ENCODE assay signal across 33 cellular contexts in genomic region chr16:14373406-14373805, GRCh38.
"Had no signal": no experiment of that assay in that cellular context is flagged by ENCODE, and none has a peak within 500 bp of the region (broad histone marks: within the 10 kb centered on the region; RNA-seq: fewer than 3 reads in every experiment).

No MANE protein-coding gene starts in this region.

- H3K4me3 ChIP-seq: coronary artery, esophagus muscularis mucosa, gastrocnemius medialis, heart left ventricle had no signal

- ATAC-seq: activated CD4-positive, alpha-beta T cell treated with anti-CD3 and anti-CD28 coated beads for 36 hours; activated CD8-positive, alpha-beta memory T cell treated with anti-CD3 and anti-CD28 coated beads, Interleukin-2, amount 10 ng/mL, durations not matched to agents 7 days and 5 days; activated CD8-positive, alpha-beta T cell treated with anti-CD3 and anti-CD28 coated beads, Interleukin-2, amount 10 ng/mL, durations not matched to agents 7 days and 5 days; effector memory CD8-positive, alpha-beta T cell; foreskin keratinocyte; gastrocnemius medialis; heart left ventricle; T-cell had no signal

- H3K27me3 Mint-ChIP-seq: activated CD4-positive, alpha-beta memory T cell treated with anti-CD3 and anti-CD28 coated beads for 36 hours; activated CD4-positive, alpha-beta T cell treated with anti-CD3 and anti-CD28 coated beads for 36 hours; activated CD4-positive, alpha-beta T cell treated with anti-CD3 and anti-CD28 coated beads, Interleukin-2, amount 10 ng/mL, durations not matched to agents 24 days and 14 days; activated CD8-positive, alpha-beta memory T cell treated with anti-CD3 and anti-CD28 coated beads, Interleukin-2, amount 10 ng/mL, durations not matched to agents 7 days and 5 days; activated naive CD4-positive, alpha-beta T cell treated with anti-CD3 and anti-CD28 coated beads, Interleukin-2, amount 50 U/mL, for 24 hours; activated naive CD8-positive, alpha-beta T cell treated with anti-CD3 and anti-CD28 coated beads for 36 hours; central memory CD8-positive, alpha-beta T cell had no signal

- H3K4me1 Mint-ChIP-seq: activated CD4-positive, alpha-beta T cell treated with anti-CD3 and anti-CD28 coated beads for 36 hours; activated CD4-positive, alpha-beta T cell treated with anti-CD3 and anti-CD28 coated beads, Interleukin-2, amount 10 ng/mL, durations not matched to agents 24 days and 14 days; activated CD8-positive, alpha-beta memory T cell treated with anti-CD3 and anti-CD28 coated beads, Interleukin-2, amount 10 ng/mL, durations not matched to agents 7 days and 5 days; activated naive CD4-positive, alpha-beta T cell treated with anti-CD3 and anti-CD28 coated beads, Interleukin-2, amount 50 U/mL, for 24 hours; activated naive CD8-positive, alpha-beta T cell treated with anti-CD3 and anti-CD28 coated beads for 36 hours; central memory CD8-positive, alpha-beta T cell had no signal

- H3K36me3 ChIP-seq: brain microvascular endothelial cell, esophagus muscularis mucosa, gastrocnemius medialis, heart left ventricle had no signal

- H3K9me3 ChIP-seq: esophagus muscularis mucosa, gastrocnemius medialis, heart left ventricle had no signal

- H3K27ac ChIP-seq: brain microvascular endothelial cell, coronary artery, esophagus muscularis mucosa, foreskin keratinocyte, gastrocnemius medialis, heart left ventricle had no signal

- H3K27ac Mint-ChIP-seq: activated CD4-positive, alpha-beta memory T cell treated with anti-CD3 and anti-CD28 coated beads for 36 hours; activated CD4-positive, alpha-beta T cell treated with anti-CD3 and anti-CD28 coated beads for 36 hours; activated CD4-positive, alpha-beta T cell treated with anti-CD3 and anti-CD28 coated beads, Interleukin-2, amount 10 ng/mL, durations not matched to agents 24 days and 14 days; activated CD8-positive, alpha-beta memory T cell treated with anti-CD3 and anti-CD28 coated beads, Interleukin-2, amount 10 ng/mL, durations not matched to agents 7 days and 5 days; activated CD8-positive, alpha-beta T cell treated with anti-CD3 and anti-CD28 coated beads, Interleukin-2, amount 10 ng/mL, durations not matched to agents 7 days and 5 days; activated naive CD4-positive, alpha-beta T cell treated with anti-CD3 and anti-CD28 coated beads for 36 hours; activated naive CD4-positive, alpha-beta T cell treated with anti-CD3 and anti-CD28 coated beads, Interleukin-2, amount 50 U/mL, for 24 hours; activated naive CD8-positive, alpha-beta T cell treated with anti-CD3 and anti-CD28 coated beads for 36 hours; activated T-helper 1 cell treated with anti-CD3 and anti-CD28 coated beads, Interleukin-12 subunit alpha, Interleukin-12 subunit beta, Interleukin-2, Interleukin-4 antibody, amounts not matched to agents 30 ng/mL and 10 ng/mL and 1 ng/mL, durations not matched to agents 14 hours and 24 hours and 36 hours; activated T-helper 2 cell treated with anti-CD3 and anti-CD28 coated beads, Interferon-gamma antibody, Interleukin-2, Interleukin-4, amounts not matched to agents 10 μg/mL and 5 μg/mL and 100 μg/mL, durations not matched to agents 14 hours and 24 hours and 36 hours; effector memory CD8-positive, alpha-beta T cell; T-cell; T-helper 1 cell treated with Interleukin-12 subunit alpha and Interleukin-12 subunit beta and Interleukin-4 antibody, amounts not matched to agents 30 μg/mL and 1 μg/mL, for 36 hours had no signal

- DNase-seq: activated CD4-positive, alpha-beta memory T cell treated with anti-CD3 and anti-CD28 coated beads for 36 hours; activated CD4-positive, alpha-beta T cell treated with anti-CD3 and anti-CD28 coated beads for 36 hours; activated CD4-positive, alpha-beta T cell treated with anti-CD3 and anti-CD28 coated beads, Interleukin-2, amount 10 ng/mL, durations not matched to agents 24 days and 14 days; activated CD4-positive, CD25-positive, alpha-beta regulatory T cell; activated CD4-positive, CD25-positive, alpha-beta regulatory T cell treated with anti-CD3 and anti-CD28 coated beads, Interleukin-2, amount 50 U/mL, for 72 hours; activated CD8-positive, alpha-beta memory T cell treated with anti-CD3 and anti-CD28 coated beads, Interleukin-2, amount 10 ng/mL, durations not matched to agents 7 days and 5 days; activated CD8-positive, alpha-beta memory T cell treated with anti-CD3 and anti-CD28 coated beads, Interleukin-2, amount 50 U/mL, for 4 hours; activated CD8-positive, alpha-beta T cell treated with anti-CD3 and anti-CD28 coated beads, Interleukin-2, amount 10 ng/mL, durations not matched to agents 7 days and 5 days; activated effector memory CD4-positive, alpha-beta T cell treated with anti-CD3 and anti-CD28 coated beads, Interleukin-2, amount 50 U/mL, for 16 hours; activated naive CD4-positive, alpha-beta T cell treated with anti-CD3 and anti-CD28 coated beads for 36 hours; activated naive CD8-positive, alpha-beta T cell treated with anti-CD3 and anti-CD28 coated beads for 36 hours; activated T-cell treated with anti-CD3 and anti-CD28 coated beads, Interleukin-2, amount 50 U/mL, for 1 hour; activated T-cell treated with anti-CD3 and anti-CD28 coated beads, Interleukin-2, amount 50 U/mL, for 48 hours; brain microvascular endothelial cell; dermis blood vessel endothelial cell; effector CD4-positive, alpha-beta T cell; effector memory CD8-positive, alpha-beta T cell; erythroblast; foreskin keratinocyte; gastrocnemius medialis; glutamatergic neuron; heart left ventricle; T-cell; T1000 had no signal

- FAIRE-seq: astrocyte, bronchial epithelial cell had no signal

- H3K27me3 ChIP-seq: brain microvascular endothelial cell, esophagus muscularis mucosa, foreskin keratinocyte, gastrocnemius medialis, heart left ventricle had no signal

- H3K36me3 Mint-ChIP-seq: activated CD4-positive, alpha-beta memory T cell treated with anti-CD3 and anti-CD28 coated beads for 36 hours; activated CD8-positive, alpha-beta memory T cell treated with anti-CD3 and anti-CD28 coated beads, Interleukin-2, amount 10 ng/mL, durations not matched to agents 7 days and 5 days; activated naive CD4-positive, alpha-beta T cell treated with anti-CD3 and anti-CD28 coated beads, Interleukin-2, amount 50 U/mL, for 24 hours; activated naive CD8-positive, alpha-beta T cell treated with anti-CD3 and anti-CD28 coated beads for 36 hours; T-cell had no signal

- H3K9me3 Mint-ChIP-seq: activated CD4-positive, alpha-beta memory T cell treated with anti-CD3 and anti-CD28 coated beads for 36 hours; activated CD4-positive, alpha-beta T cell treated with anti-CD3 and anti-CD28 coated beads, Interleukin-2, amount 10 ng/mL, durations not matched to agents 24 days and 14 days; activated naive CD4-positive, alpha-beta T cell treated with anti-CD3 and anti-CD28 coated beads for 36 hours; activated naive CD4-positive, alpha-beta T cell treated with anti-CD3 and anti-CD28 coated beads, Interleukin-2, amount 50 U/mL, for 24 hours; activated naive CD8-positive, alpha-beta T cell treated with anti-CD3 and anti-CD28 coated beads for 36 hours; activated T-helper 1 cell treated with anti-CD3 and anti-CD28 coated beads, Interleukin-12 subunit alpha, Interleukin-12 subunit beta, Interleukin-2, Interleukin-4 antibody, amounts not matched to agents 30 ng/mL and 10 ng/mL and 1 ng/mL, durations not matched to agents 14 hours and 24 hours and 36 hours; activated T-helper 2 cell treated with anti-CD3 and anti-CD28 coated beads, Interferon-gamma antibody, Interleukin-2, Interleukin-4, amounts not matched to agents 10 μg/mL and 5 μg/mL and 100 μg/mL, durations not matched to agents 14 hours and 24 hours and 36 hours; central memory CD8-positive, alpha-beta T cell; effector memory CD8-positive, alpha-beta T cell; T-cell; T-helper 1 cell treated with Interleukin-12 subunit alpha and Interleukin-12 subunit beta and Interleukin-4 antibody, amounts not matched to agents 30 μg/mL and 1 μg/mL, for 36 hours had no signal

- H3K4me3 Mint-ChIP-seq: activated CD4-positive, alpha-beta memory T cell treated with anti-CD3 and anti-CD28 coated beads for 36 hours; activated CD4-positive, alpha-beta T cell treated with anti-CD3 and anti-CD28 coated beads for 36 hours; activated CD4-positive, alpha-beta T cell treated with anti-CD3 and anti-CD28 coated beads, Interleukin-2, amount 10 ng/mL, durations not matched to agents 24 days and 14 days; activated CD8-positive, alpha-beta memory T cell treated with anti-CD3 and anti-CD28 coated beads, Interleukin-2, amount 10 ng/mL, durations not matched to agents 7 days and 5 days; activated CD8-positive, alpha-beta T cell treated with anti-CD3 and anti-CD28 coated beads, Interleukin-2, amount 10 ng/mL, durations not matched to agents 7 days and 5 days; activated naive CD4-positive, alpha-beta T cell treated with anti-CD3 and anti-CD28 coated beads for 36 hours; activated naive CD4-positive, alpha-beta T cell treated with anti-CD3 and anti-CD28 coated beads, Interleukin-2, amount 50 U/mL, for 24 hours; activated naive CD8-positive, alpha-beta T cell treated with anti-CD3 and anti-CD28 coated beads for 36 hours; activated T-helper 1 cell treated with anti-CD3 and anti-CD28 coated beads, Interleukin-12 subunit alpha, Interleukin-12 subunit beta, Interleukin-2, Interleukin-4 antibody, amounts not matched to agents 30 ng/mL and 10 ng/mL and 1 ng/mL, durations not matched to agents 14 hours and 24 hours and 36 hours; central memory CD8-positive, alpha-beta T cell; effector memory CD8-positive, alpha-beta T cell; T-cell; T-helper 1 cell treated with Interleukin-12 subunit alpha and Interleukin-12 subunit beta and Interleukin-4 antibody, amounts not matched to agents 30 μg/mL and 1 μg/mL, for 36 hours had no signal
